In the genomic region with DNA sequence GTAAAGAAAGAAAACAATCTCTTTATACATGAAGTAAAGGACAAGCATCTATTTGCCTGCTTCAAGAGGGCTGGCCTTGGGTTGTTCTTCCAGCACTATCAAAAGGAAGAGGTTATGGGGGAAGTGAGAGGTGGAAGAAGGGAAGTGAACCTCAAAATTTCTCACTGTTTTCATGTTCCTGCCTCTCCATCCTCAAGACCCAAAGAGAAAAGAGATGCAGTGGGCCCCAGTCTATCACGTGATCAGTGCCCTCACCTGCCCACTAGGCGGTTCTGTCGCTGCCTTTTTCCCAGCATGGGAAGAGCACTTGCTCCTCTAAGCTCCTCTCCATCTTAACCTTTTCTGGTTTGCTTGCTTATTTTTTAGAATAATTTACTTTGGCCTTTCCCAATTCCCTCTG, we compare ENCODE assay signal across 4 cellular contexts.
TF ChIP-seq lines count a peak whose summit lies in the region.

No MANE protein-coding gene starts in this region.

TF ChIP-seq in SK-N-SH, 30 proteins besides CTCF, POLR2A, EP300 and RAD21:
- no peak for TF ChIP-seq GATA2 (CRISPR knock-in tag; IDR thresholded peaks at IDR 0.05)
- TF ChIP-seq TCF12 (IDR thresholded peaks at IDR 0.05), result no peak
- TF ChIP-seq RFX5 (IDR thresholded peaks at IDR 0.05; ENCODE audit: low read length), result no peak
- TF ChIP-seq EZH2phosphoT487 (IDR thresholded peaks at IDR 0.05; ENCODE audit: borderline replicate concordance, low read depth), result no peak
- TF ChIP-seq CHD2 (IDR thresholded peaks at IDR 0.05; ENCODE audit: low read length, partially characterized antibody), result no peak

TF ChIP-seq in SK-N-SH treated with all-trans-retinoic acid at 6 μM for 48 hours, 23 proteins besides CTCF, POLR2A, EP300 and RAD21:
- no peak for TF ChIP-seq ZFP3 (CRISPR knock-in tag; IDR thresholded peaks at IDR 0.05)
- TF ChIP-seq ESRRG (CRISPR knock-in tag; IDR thresholded peaks at IDR 0.05), result no peak
- TF ChIP-seq PPARA (CRISPR knock-in tag; IDR thresholded peaks at IDR 0.05; ENCODE audit: borderline replicate concordance), result no peak
- no peak for TF ChIP-seq CSDC2 (CRISPR knock-in tag; IDR thresholded peaks at IDR 0.05)
- TF ChIP-seq ZNF8 (CRISPR knock-in tag; IDR thresholded peaks at IDR 0.05), result no peak
- TF ChIP-seq ISL1 (CRISPR knock-in tag; IDR thresholded peaks at IDR 0.05), result no peak

TF ChIP-seq in Ishikawa, 13 proteins besides CTCF, POLR2A, EP300 and RAD21:
- TF ChIP-seq, protein P1, sequence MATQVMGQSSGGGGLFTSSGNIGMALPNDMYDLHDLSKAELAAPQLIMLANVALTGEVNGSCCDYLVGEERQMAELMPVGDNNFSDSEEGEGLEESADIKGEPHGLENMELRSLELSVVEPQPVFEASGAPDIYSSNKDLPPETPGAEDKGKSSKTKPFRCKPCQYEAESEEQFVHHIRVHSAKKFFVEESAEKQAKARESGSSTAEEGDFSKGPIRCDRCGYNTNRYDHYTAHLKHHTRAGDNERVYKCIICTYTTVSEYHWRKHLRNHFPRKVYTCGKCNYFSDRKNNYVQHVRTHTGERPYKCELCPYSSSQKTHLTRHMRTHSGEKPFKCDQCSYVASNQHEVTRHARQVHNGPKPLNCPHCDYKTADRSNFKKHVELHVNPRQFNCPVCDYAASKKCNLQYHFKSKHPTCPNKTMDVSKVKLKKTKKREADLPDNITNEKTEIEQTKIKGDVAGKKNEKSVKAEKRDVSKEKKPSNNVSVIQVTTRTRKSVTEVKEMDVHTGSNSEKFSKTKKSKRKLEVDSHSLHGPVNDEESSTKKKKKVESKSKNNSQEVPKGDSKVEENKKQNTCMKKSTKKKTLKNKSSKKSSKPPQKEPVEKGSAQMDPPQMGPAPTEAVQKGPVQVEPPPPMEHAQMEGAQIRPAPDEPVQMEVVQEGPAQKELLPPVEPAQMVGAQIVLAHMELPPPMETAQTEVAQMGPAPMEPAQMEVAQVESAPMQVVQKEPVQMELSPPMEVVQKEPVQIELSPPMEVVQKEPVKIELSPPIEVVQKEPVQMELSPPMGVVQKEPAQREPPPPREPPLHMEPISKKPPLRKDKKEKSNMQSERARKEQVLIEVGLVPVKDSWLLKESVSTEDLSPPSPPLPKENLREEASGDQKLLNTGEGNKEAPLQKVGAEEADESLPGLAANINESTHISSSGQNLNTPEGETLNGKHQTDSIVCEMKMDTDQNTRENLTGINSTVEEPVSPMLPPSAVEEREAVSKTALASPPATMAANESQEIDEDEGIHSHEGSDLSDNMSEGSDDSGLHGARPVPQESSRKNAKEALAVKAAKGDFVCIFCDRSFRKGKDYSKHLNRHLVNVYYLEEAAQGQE (IDR thresholded peaks at IDR 0.05; ENCODE audit: low read depth), result no peak
- TF ChIP-seq ZBTB7A (IDR thresholded peaks at IDR 0.05; ENCODE audit: low read depth) (no peak), FOXM1 (IDR thresholded peaks at IDR 0.05; ENCODE audit: borderline replicate concordance, low read depth) (no peak), CEBPB (IDR thresholded peaks at IDR 0.05) (no peak), CREB1 (IDR thresholded peaks at IDR 0.05; ENCODE audit: low read depth) (no peak), YY1 (IDR thresholded peaks at IDR 0.05; ENCODE audit: low read depth) (no peak)
- TF ChIP-seq, protein P2, sequence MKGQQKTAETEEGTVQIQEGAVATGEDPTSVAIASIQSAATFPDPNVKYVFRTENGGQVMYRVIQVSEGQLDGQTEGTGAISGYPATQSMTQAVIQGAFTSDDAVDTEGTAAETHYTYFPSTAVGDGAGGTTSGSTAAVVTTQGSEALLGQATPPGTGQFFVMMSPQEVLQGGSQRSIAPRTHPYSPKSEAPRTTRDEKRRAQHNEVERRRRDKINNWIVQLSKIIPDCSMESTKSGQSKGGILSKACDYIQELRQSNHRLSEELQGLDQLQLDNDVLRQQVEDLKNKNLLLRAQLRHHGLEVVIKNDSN (IDR thresholded peaks at IDR 0.05), result peak; percentile 17; the same call in 1 of the 2 replicates

TF ChIP-seq in H1, 55 proteins besides CTCF, POLR2A, EP300 and RAD21:
- TF ChIP-seq, protein P3, sequence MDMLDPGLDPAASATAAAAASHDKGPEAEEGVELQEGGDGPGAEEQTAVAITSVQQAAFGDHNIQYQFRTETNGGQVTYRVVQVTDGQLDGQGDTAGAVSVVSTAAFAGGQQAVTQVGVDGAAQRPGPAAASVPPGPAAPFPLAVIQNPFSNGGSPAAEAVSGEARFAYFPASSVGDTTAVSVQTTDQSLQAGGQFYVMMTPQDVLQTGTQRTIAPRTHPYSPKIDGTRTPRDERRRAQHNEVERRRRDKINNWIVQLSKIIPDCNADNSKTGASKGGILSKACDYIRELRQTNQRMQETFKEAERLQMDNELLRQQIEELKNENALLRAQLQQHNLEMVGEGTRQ (IDR thresholded peaks at IDR 0.05; ENCODE audit: low read length), result peak; percentile 93
- TF ChIP-seq, protein P4, sequence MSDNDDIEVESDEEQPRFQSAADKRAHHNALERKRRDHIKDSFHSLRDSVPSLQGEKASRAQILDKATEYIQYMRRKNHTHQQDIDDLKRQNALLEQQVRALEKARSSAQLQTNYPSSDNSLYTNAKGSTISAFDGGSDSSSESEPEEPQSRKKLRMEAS (IDR thresholded peaks at IDR 0.05), result peak; percentile 75; the same call in 1 of the 2 replicates
- TF ChIP-seq NANOG (IDR thresholded peaks at IDR 0.05; ENCODE audit: insufficient read depth, low read depth, low read length, poor library complexity, severe bottlenecking) (no peak), JUND (IDR thresholded peaks at IDR 0.05; ENCODE audit: low read length) (no peak), TEAD4 (IDR thresholded peaks at IDR 0.05; ENCODE audit: low read depth, low read length) (no peak)
- TF ChIP-seq, protein P5, sequence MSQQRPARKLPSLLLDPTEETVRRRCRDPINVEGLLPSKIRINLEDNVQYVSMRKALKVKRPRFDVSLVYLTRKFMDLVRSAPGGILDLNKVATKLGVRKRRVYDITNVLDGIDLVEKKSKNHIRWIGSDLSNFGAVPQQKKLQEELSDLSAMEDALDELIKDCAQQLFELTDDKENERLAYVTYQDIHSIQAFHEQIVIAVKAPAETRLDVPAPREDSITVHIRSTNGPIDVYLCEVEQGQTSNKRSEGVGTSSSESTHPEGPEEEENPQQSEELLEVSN (IDR thresholded peaks at IDR 0.05), result peak; percentile 80
- TF ChIP-seq, protein P6, sequence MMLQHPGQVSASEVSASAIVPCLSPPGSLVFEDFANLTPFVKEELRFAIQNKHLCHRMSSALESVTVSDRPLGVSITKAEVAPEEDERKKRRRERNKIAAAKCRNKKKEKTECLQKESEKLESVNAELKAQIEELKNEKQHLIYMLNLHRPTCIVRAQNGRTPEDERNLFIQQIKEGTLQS (IDR thresholded peaks at IDR 0.05; ENCODE audit: insufficient read depth, low read depth, low read length), result peak; percentile 80; the same call in 1 of the 2 replicates
